ENCODE assay signal across 34 cellular contexts in genomic region chr14:74861734-74862090, GRCh38. TPM values are rescaled to one million over a fixed set of nuclear protein-coding genes. Genes with fewer than 3 reads are reported as not detected.
"Had no signal": no experiment of that assay in that cellular context is flagged by ENCODE, and none has a peak within 500 bp of the region (broad histone marks: within the 10 kb centered on the region; RNA-seq: fewer than 3 reads in every experiment).

No MANE protein-coding gene starts in this region.

- ATAC-seq: gastrocnemius medialis had no signal

- DNase-seq: colonic mucosa; cortex of kidney; effector CD8-positive, alpha-beta T cell; effector memory CD8-positive, alpha-beta T cell; erythroblast; esophagus squamous epithelium; foreskin fibroblast; foreskin melanocyte; gastrocnemius medialis; glutamatergic neuron; head of caudate nucleus; heart right ventricle; hippocampal formation; left cardiac atrium; left lung; left ventricle myocardium superior; lower lobe of right lung; mesenchymal stem cell; mucosa of descending colon; naive B cell; naive thymus-derived CD8-positive, alpha-beta T cell had no signal

- H3K36me3 ChIP-seq: colonic mucosa, esophagus squamous epithelium, gastrocnemius medialis, heart right ventricle, left lung, lower lobe of right lung had no signal

- H3K4me1 ChIP-seq: colonic mucosa had no signal

- FAIRE-seq: endometrium, islet of Langerhans had no signal

- H3K4me3 ChIP-seq: colonic mucosa, esophagus squamous epithelium, gastrocnemius medialis, heart right ventricle, left lung, lower lobe of right lung, mucosa of descending colon had no signal

- H3K27ac ChIP-seq: colonic mucosa, epithelial cell of prostate, esophagus squamous epithelium, gastrocnemius medialis, heart right ventricle, left lung, lower lobe of right lung had no signal

- H3K27me3 ChIP-seq: colonic mucosa, esophagus squamous epithelium, gastrocnemius medialis, heart right ventricle, left lung had no signal

- H3K9me3 ChIP-seq: colonic mucosa, esophagus squamous epithelium, gastrocnemius medialis, heart right ventricle, left lung, lower lobe of right lung, mucosa of descending colon had no signal

RNA-seq across cellular contexts. Expression of gene PROX2, which starts 14.2 kb away (rescaled TPM):
- total RNA-seq: colonic mucosa, dermis microvascular lymphatic vessel endothelial cell, endodermal cell, esophagus mucosa, esophagus squamous epithelium, gastrocnemius medialis, glomerular endothelial cell, heart right ventricle, kidney epithelial cell, left cardiac atrium, left ventricle myocardium superior, lung microvascular endothelial cell, mesenteric fat pad, mesothelial cell of epicardium, myocyte had no signal
- polyA plus RNA-seq: heart right ventricle, keratinocyte had no signal
